1 cellular context compared by ENCODE assay signal in genomic region chr15:99727733-99728132, GRCh38.
TF ChIP-seq lines count a peak whose summit lies in the region.

No MANE protein-coding gene starts in this region.

TF ChIP-seq in SK-N-SH, 30 proteins besides CTCF, POLR2A, EP300 and RAD21 (continued from another document):
- TF ChIP-seq MAX (IDR thresholded peaks at IDR 0.05; ENCODE audit: low read depth) (no peak), USF1 (IDR thresholded peaks at IDR 0.05; ENCODE audit: borderline replicate concordance, low read depth) (no peak)
TF ChIP-seq in SK-N-SH: peak in this region for 0.
